ENCODE assay signal across 13 cellular contexts in the genomic region with DNA sequence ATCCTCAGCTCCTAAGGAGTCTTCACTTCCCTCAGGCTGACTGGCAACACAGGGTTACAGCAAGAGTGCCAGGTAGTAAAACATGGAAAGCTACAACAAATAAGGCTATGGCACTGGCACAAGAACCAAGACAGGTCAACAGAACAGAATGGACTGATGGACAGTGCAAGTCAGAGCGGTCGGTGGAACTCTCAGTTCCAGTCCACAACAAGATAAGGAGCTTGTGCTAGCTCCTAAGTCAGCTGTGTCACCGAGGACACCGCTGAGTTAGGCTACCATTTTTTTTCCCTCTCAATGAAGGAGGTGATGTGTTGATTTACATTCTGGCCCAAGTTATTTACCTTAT. TPM values are rescaled to one million over a fixed set of nuclear protein-coding genes. Genes with fewer than 3 reads are reported as not detected.
DNase-seq lines count a peak whose midpoint lies in the region; ATAC-seq, FAIRE-seq and TF ChIP-seq lines count a peak whose summit lies in the region.
"Had no signal": no experiment of that assay in that cellular context is flagged by ENCODE, and none has a peak within 500 bp of the region (broad histone marks: within the 10 kb centered on the region; RNA-seq: fewer than 3 reads in every experiment).

No MANE protein-coding gene starts in this region.

- H3K4me1 ChIP-seq in K562 (replicated peaks in 1 of 2; ENCODE audit: control insufficient read depth in 2 of 2, insufficient read depth in 2 of 2, low read length in 2 of 2): no peaks in the 10 kb centered on the region; a peak in 1 of 5 replicates
- peaks cover 34 to 56% (median 53%) of the 10 kb centered on the region in 4 donors for H3K4me1 ChIP-seq in upper lobe of left lung
- H3K4me1 ChIP-seq: SJSA1 had no signal

- peaks cover 20% of the 10 kb centered on the region for H3K4me1 Mint-ChIP-seq in nephron
- H3K4me1 Mint-ChIP-seq: stimulated activated naive CD8-positive, alpha-beta T cell treated with anti-CD3 and anti-CD28 coated beads, Interleukin-15, amount 100 ng/mL, for 72 hours had no signal

- intact Hi-C loops in K562 (cut with micrococcal nuclease): no loop called here
- intact Hi-C loops in Right ventricle myocardium superior (cut with DNase I): loop anchor here (2.0 kb wide), 1 partner anchor 54 kb away; no protein-coding TSS in a partner anchor

- TF ChIP-seq EP300 in K562 (IDR thresholded peaks at IDR 0.05; ENCODE audit: low read length) (no peak), upper lobe of left lung (IDR thresholded peaks at IDR 0.05) (no peak)

- BruUV-seq in K562 (replicated peaks; lab: Mats Ljungman, UMichigan): no TSS peak

- CTCF ChIA-PET in K562 (lab: Yijun Ruan, JAX; ENCODE audit: low intra/inter-chr PET ratio): no interaction called here

- H3K27ac ChIP-seq in K562 (ENCODE audit: extremely low read depth, low read depth, low read length) (no peak overlapping the region), upper lobe of left lung (peak overlapping the region in 3 of 4 donors; percentile 56 to 69 (median 61))
- H3K27ac ChIP-seq: SJSA1 had no signal

- H3K9me3 Mint-ChIP-seq in nephron: no peaks in the 10 kb centered on the region
- H3K9me3 Mint-ChIP-seq: stimulated activated naive CD8-positive, alpha-beta T cell treated with anti-CD3 and anti-CD28 coated beads, Interleukin-15, amount 100 ng/mL, for 72 hours had no signal

- H3K36me3 ChIP-seq in K562 (ENCODE audit: control insufficient read depth, insufficient read depth, low read length) (peaks cover 40% of the 10 kb centered on the region; the same call in 2 of the 3 replicates), upper lobe of left lung (no peaks in the 10 kb centered on the region)

- no peak for ATAC-seq in K562
- peak; percentile 63 for ATAC-seq in Right ventricle myocardium superior (ENCODE audit: poor library complexity)
- no peak for ATAC-seq in upper lobe of left lung (ENCODE audit: low FRiP score in 2 of 2)
- no peak for ATAC-seq in GM21619 (IDR thresholded peaks at IDR 0.05; ENCODE audit: unreplicated experiment)
- ATAC-seq: stimulated activated naive CD8-positive, alpha-beta T cell treated with anti-CD3 and anti-CD28 coated beads, Interleukin-15, amount 100 ng/mL, for 72 hours had no signal

- H3K4me3 Mint-ChIP-seq in nephron: no peak overlapping the region
- H3K4me3 Mint-ChIP-seq: stimulated activated naive CD8-positive, alpha-beta T cell treated with anti-CD3 and anti-CD28 coated beads, Interleukin-15, amount 100 ng/mL, for 72 hours had no signal

- no peaks in the 10 kb centered on the region for H3K9me1 ChIP-seq in K562 (ENCODE audit: control insufficient read depth, insufficient read depth, low read length)

- no peak for TF ChIP-seq POLR2A in K562 (conservative IDR thresholded peaks at IDR 0.05)
- TF ChIP-seq POLR2A in upper lobe of left lung (IDR thresholded peaks at IDR 0.05): no peak

- H3K4me2 ChIP-seq in K562 (ENCODE audit: insufficient read depth, low read length): no peak overlapping the region

- peak; percentile 57 for FAIRE-seq in K562 (lab: Jason Lieb, UNC)

- in situ Hi-C loops in K562 (cut with MboI): no loop called here

- no peak overlapping the region for H3K4me3 ChIP-seq in K562
- H3K4me3 ChIP-seq in upper lobe of left lung: no peak overlapping the region
- H3K4me3 ChIP-seq: SJSA1 had no signal

- H3K27me3 Mint-ChIP-seq in nephron (ENCODE audit: low read depth): no peaks in the 10 kb centered on the region
- H3K27me3 Mint-ChIP-seq: stimulated activated naive CD8-positive, alpha-beta T cell treated with anti-CD3 and anti-CD28 coated beads, Interleukin-15, amount 100 ng/mL, for 72 hours had no signal

- H2AFZ ChIP-seq in K562 (ENCODE audit: low read depth, low read length): no peak overlapping the region

- peaks cover 11% of the 10 kb centered on the region for H3K36me3 Mint-ChIP-seq in nephron (ENCODE audit: low read depth)

- H3K9ac ChIP-seq in K562 (ENCODE audit: insufficient read depth in 1 of 2, low read depth in 2 of 2, low read length in 2 of 2): 0 out of 4 replicates have a peak overlapping the region, but pooled peaks of 1 of the 2 experiments have one; percentile 0

- H3K79me2 ChIP-seq in K562 (ENCODE audit: control insufficient read depth, insufficient read depth, low read length): no peaks in the 10 kb centered on the region

- H3K9me3 ChIP-seq in K562 (replicated peaks; ENCODE audit: control insufficient read depth, insufficient read depth, low read depth, low read length): no peaks in the 10 kb centered on the region
- H3K9me3 ChIP-seq in upper lobe of left lung: no peaks in the 10 kb centered on the region
- H3K9me3 ChIP-seq: SJSA1 had no signal

- TF ChIP-seq RAD21 in K562 (CRISPR knock-in tag; conservative IDR thresholded peaks at IDR 0.05 in 1 of 2, IDR thresholded peaks at IDR 0.05 in 1 of 2): no peak

- TF ChIP-seq CTCF in K562 (IDR thresholded peaks at IDR 0.05 in 2 of 3, conservative IDR thresholded peaks at IDR 0.05 in 1 of 3; ENCODE audit: insufficient read depth in 2 of 3, low read depth in 1 of 3, low read length in 3 of 3) (no peak), nephron (IDR thresholded peaks at IDR 0.05; ENCODE audit: unreplicated experiment in 3 of 3) (no peak), upper lobe of left lung (IDR thresholded peaks at IDR 0.05) (no peak)

- H4K20me1 ChIP-seq in K562 (replicated peaks; ENCODE audit: control insufficient read depth, insufficient read depth, low read length): no peaks in the 10 kb centered on the region

- no peak for DNase-seq in K562 (ENCODE audit: extremely low read depth in 1 of 4, low spot score in 3 of 4)
- no peak for DNase-seq in Right ventricle myocardium superior
- no peak for DNase-seq in upper lobe of left lung
- DNase-seq in KG1 (lab: John Stamatoyannopoulos, UW): no peak
- no peak for DNase-seq in stimulated activated CD4-positive, alpha-beta T cell treated with anti-CD3 and anti-CD28 coated beads, Interleukin-12 subunit alpha, Interleukin-12 subunit beta, amount 100 ng/mL, for 4 hours
- DNase-seq: activated CD8-positive, alpha-beta memory T cell treated with anti-CD3 and anti-CD28 coated beads, Interleukin-2, amount 50 U/mL, for 48 hours; activated naive CD4-positive, alpha-beta T cell treated with Interleukin-2 at 50 U/mL for 16 hours; NCI-H187; NCI-H510A; stimulated activated naive CD8-positive, alpha-beta T cell treated with anti-CD3 and anti-CD28 coated beads, Interleukin-15, amount 100 ng/mL, for 72 hours had no signal

- POLR2A ChIA-PET in K562 (lab: Yijun Ruan, JAX): interaction anchor here (0.6 to 1.0 kb wide), 4 partner anchors 11 to 105 kb away, joined by 3 read pairs; no protein-coding TSS in a partner anchor

- 54% methylated on average over 4 of the region's 4 CpGs for WGBS in K562 (ENCODE audit: insufficient coverage, low coverage, missing lambda C conversion rate)
- 61 to 74% methylated on average over 4 of the region's 4 CpGs for WGBS in upper lobe of left lung, 2 donors

- no peaks in the 10 kb centered on the region for H3K27me3 ChIP-seq in K562 (ENCODE audit: control insufficient read depth in 2 of 2, insufficient read depth in 2 of 2, low read length in 2 of 2)
- H3K27me3 ChIP-seq in upper lobe of left lung: no peaks in the 10 kb centered on the region
- H3K27me3 ChIP-seq: SJSA1 had no signal

- peak overlapping the region; percentile 68 to 90 (median 89) for H3K27ac Mint-ChIP-seq in nephron
- H3K27ac Mint-ChIP-seq: stimulated activated naive CD8-positive, alpha-beta T cell treated with anti-CD3 and anti-CD28 coated beads, Interleukin-15, amount 100 ng/mL, for 72 hours had no signal

TF ChIP-seq in K562, 482 proteins besides CTCF, POLR2A, EP300 and RAD21 (continues in another document):
- TF ChIP-seq, protein P1, sequence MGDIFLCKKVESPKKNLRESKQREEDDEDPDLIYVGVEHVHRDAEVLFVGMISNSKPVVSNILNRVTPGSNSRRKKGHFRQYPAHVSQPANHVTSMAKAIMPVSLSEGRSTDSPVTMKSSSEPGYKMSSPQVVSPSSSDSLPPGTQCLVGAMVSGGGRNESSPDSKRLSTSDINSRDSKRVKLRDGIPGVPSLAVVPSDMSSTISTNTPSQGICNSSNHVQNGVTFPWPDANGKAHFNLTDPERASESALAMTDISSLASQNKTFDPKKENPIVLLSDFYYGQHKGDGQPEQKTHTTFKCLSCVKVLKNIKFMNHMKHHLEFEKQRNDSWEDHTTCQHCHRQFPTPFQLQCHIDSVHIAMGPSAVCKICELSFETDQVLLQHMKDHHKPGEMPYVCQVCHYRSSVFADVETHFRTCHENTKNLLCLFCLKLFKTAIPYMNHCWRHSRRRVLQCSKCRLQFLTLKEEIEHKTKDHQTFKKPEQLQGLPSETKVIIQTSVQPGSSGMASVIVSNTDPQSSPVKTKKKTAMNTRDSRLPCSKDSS (IDR thresholded peaks at IDR 0.05; ENCODE audit: low read depth, partially characterized antibody): no peak
- no peak for TF ChIP-seq SAFB (IDR thresholded peaks at IDR 0.05; ENCODE audit: borderline replicate concordance, low read depth, low read length)

RNA-seq across cellular contexts. Expression of a gene that starts 55.9 kb away (rescaled TPM):
- 68.0 and 142 TPM in 2 replicates for total RNA-seq in K562 (2011; cell fraction: chromatin; rRNA removed; ENCODE audit: low replicate concordance)
- 68.2 and 70.8 TPM in 2 replicates for total RNA-seq in K562 (2011; cell fraction: nucleolus; rRNA removed)
- total RNA-seq in K562 (2011; cell fraction: nucleoplasm; rRNA removed): 73.4 and 82.1 TPM in 2 replicates
- 12.4 and 19.0 TPM in 2 replicates for total RNA-seq in K562 (2014; rRNA removed)
- 12.9 and 15.4 TPM in 2 replicates for total RNA-seq in K562 (2014; rRNA removed; fragmentation: Illumina TruSeq; extraction: Trizol)
- total RNA-seq in K562 (2015; rRNA removed; fragmentation: Illumina TruSeq; extraction: Trizol): 15.8 and 17.7 TPM in 2 replicates
- total RNA-seq in K562 (2021): 31.2 and 34.5 TPM in 2 replicates
- polyA plus RNA-seq in K562 (2011; rRNA removed): 21.2 and 25.8 TPM in 2 replicates
- 17.5 and 23.9 TPM in 2 replicates for polyA plus RNA-seq in K562 (2011; cell fraction: cytosol; rRNA removed)
- 64.7 and 116 TPM in 2 replicates for polyA plus RNA-seq in K562 (2011; cell fraction: nucleus; rRNA removed)
- 16.4 and 17.1 TPM in 2 replicates for polyA plus RNA-seq in K562 (2012)
- polyA plus RNA-seq in K562 (2014; fragmentation: Illumina TruSeq; extraction: Trizol): 15.7 and 16.9 TPM in 2 replicates
- polyA plus RNA-seq in K562 (2014; fragmentation: Nextera tagmentation; extraction: Ambion mirVana): 1 to 10 TPM; 1.3 to 1.4 TPM
- polyA plus RNA-seq in K562 (2014; rRNA removed): 15.6 and 17.5 TPM in 2 replicates
- 20.8 and 31.8 TPM in 2 replicates for polyA minus RNA-seq in K562 (2011; rRNA and poly(A)+ RNA removed)
- 22.5 and 23.9 TPM in 2 replicates for polyA minus RNA-seq in K562 (2011; cell fraction: cytosol; rRNA and poly(A)+ RNA removed)
- 27.7 and 31.9 TPM in 2 replicates for polyA minus RNA-seq in K562 (2011; cell fraction: nucleus; rRNA and poly(A)+ RNA removed)
- 31.9 TPM for total RNA-seq in Right ventricle myocardium superior
- total RNA-seq in upper lobe of left lung: 100 to 1,000 TPM in 2 of 6 donors, 10 to 100 TPM in 4; 78.6 to 176 (median 87.8) TPM
